14 cellular contexts compared by ENCODE assay signal in genomic region chr6:109738200-109738599, GRCh38. TPM values are rescaled to one million over a fixed set of nuclear protein-coding genes. Genes with fewer than 3 reads are reported as not detected.
A peak's percentile ranks its signal among the peaks of the same experiment; 100 is the strongest.
DNase-seq lines count a peak whose midpoint lies in the region; ATAC-seq and TF ChIP-seq lines count a peak whose summit lies in the region.
"Had no signal": no experiment of that assay in that cellular context is flagged by ENCODE, and none has a peak within 500 bp of the region (broad histone marks: within the 10 kb centered on the region; RNA-seq: fewer than 3 reads in every experiment).

No MANE protein-coding gene starts in this region.

- no peaks in the 10 kb centered on the region for H3K79me1 ChIP-seq in IMR-90 (ENCODE audit: low read depth in 1 of 2, low read length in 2 of 2)

- H2BK20ac ChIP-seq in IMR-90 (ENCODE audit: low read depth, low read length) = no peak overlapping the region

- peak overlapping the region; percentile 51; the same call in 1 of the 2 replicates for H3K23ac ChIP-seq in IMR-90 (ENCODE audit: low read depth, low read length)

- H3K4me3 Mint-ChIP-seq in mesothelial cell of epicardium = no peak overlapping the region
- H3K4me3 Mint-ChIP-seq: CD4-positive, alpha-beta memory T cell had no signal

- H3K36me3 ChIP-seq in IMR-90 (ENCODE audit: control insufficient read depth, insufficient read depth, low read length) = no peaks in the 10 kb centered on the region
- H3K36me3 ChIP-seq: BE2C had no signal

- no peak overlapping the region for H4K8ac ChIP-seq in IMR-90 (ENCODE audit: low read depth in 2 of 2, low read length in 2 of 2)

- peaks cover 11% of the 10 kb centered on the region for H3K9me3 Mint-ChIP-seq in mesothelial cell of epicardium

- H3K4me1 Mint-ChIP-seq in mesothelial cell of epicardium = peaks cover 26% of the 10 kb centered on the region
- H3K4me1 Mint-ChIP-seq: CD4-positive, alpha-beta memory T cell had no signal

- no peaks in the 10 kb centered on the region for H3K9me3 ChIP-seq in IMR-90 (ENCODE audit: control insufficient read depth, insufficient read depth, low read length)
- H3K9me3 ChIP-seq: BE2C had no signal

- TF ChIP-seq CTCF in IMR-90 (conservative IDR thresholded peaks at IDR 0.05; ENCODE audit: low read depth, low read length) = no peak
- TF ChIP-seq CTCF in mesothelial cell of epicardium (IDR thresholded peaks at IDR 0.05; ENCODE audit: unreplicated experiment) = no peak

- no peaks in the 10 kb centered on the region for H4K20me1 ChIP-seq in IMR-90 (ENCODE audit: insufficient read depth, low read length)

- H2BK120ac ChIP-seq in IMR-90 (ENCODE audit: low read depth, low read length) = peak overlapping the region; percentile 58; the same call in 1 of the 2 replicates

- no peak for TF ChIP-seq RAD21 in IMR-90 (IDR thresholded peaks at IDR 0.05; ENCODE audit: low read length)

- WGBS in IMR-90 (ENCODE audit: extremely low coverage in 2 of 2, insufficient read length in 1 of 2), 2 experiments = no CpG with 5 or more reads among the region's 1 CpG

- no peak overlapping the region for H4K91ac ChIP-seq in IMR-90 (ENCODE audit: insufficient read depth, low read depth, low read length)

- intact Hi-C loops in IMR-90 (cut with micrococcal nuclease) = no loop called here

- no peaks in the 10 kb centered on the region for H3K27me3 Mint-ChIP-seq in mesothelial cell of epicardium (ENCODE audit: low read depth)
- H3K27me3 Mint-ChIP-seq: CD4-positive, alpha-beta memory T cell had no signal

- no peak overlapping the region for H3K27ac ChIP-seq in IMR-90 (ENCODE audit: insufficient read depth, low read length)
- H3K27ac ChIP-seq: C4-2B had no signal

- no peak overlapping the region for H3K56ac ChIP-seq in IMR-90 (ENCODE audit: extremely low read depth, insufficient read depth, low read length)

- H2AFZ ChIP-seq in IMR-90 (replicated peaks; ENCODE audit: low read length, poor library complexity) = no peak overlapping the region

- H2AK5ac ChIP-seq in IMR-90 (ENCODE audit: low read depth, low read length) = no peak overlapping the region

- peak overlapping the region; percentile 36; the same call in 1 of the 2 replicates for H4K5ac ChIP-seq in IMR-90 (ENCODE audit: low read depth, low read length)

- H3K9me1 ChIP-seq in IMR-90 (ENCODE audit: insufficient read depth, low read length) = peaks cover 6% of the 10 kb centered on the region

- CTCF ChIA-PET in IMR-90 (lab: Yijun Ruan, JAX) = no interaction called here

- H3K4me2 ChIP-seq in IMR-90 (ENCODE audit: low read depth, low read length) = no peak overlapping the region

- no TSS peak for BruUV-seq in IMR-90 (replicated peaks; lab: Mats Ljungman, UMichigan)

- H3K4ac ChIP-seq in IMR-90 (ENCODE audit: low read depth, low read length) = no peak overlapping the region; the same call in 1 of the 2 replicates

- no peak overlapping the region for H3K9ac ChIP-seq in IMR-90 (ENCODE audit: low read depth, low read length)

- no peak overlapping the region for H3K4me3 ChIP-seq in IMR-90 (ENCODE audit: insufficient read depth, low read depth, low read length)

- TF ChIP-seq POLR2A in IMR-90 (IDR thresholded peaks at IDR 0.05; ENCODE audit: low read depth, low read length) = no peak

- peak overlapping the region; percentile 31 for H3K27ac Mint-ChIP-seq in mesothelial cell of epicardium

- peak; percentile 75 for ATAC-seq in IMR-90 (ENCODE audit: low read depth)
- no peak for ATAC-seq in HG02623 (IDR thresholded peaks at IDR 0.05; ENCODE audit: unreplicated experiment)
- no peak for ATAC-seq in GM21367 (IDR thresholded peaks at IDR 0.05; ENCODE audit: unreplicated experiment)
- ATAC-seq: HepG2 had no signal

- no peak overlapping the region for H3K14ac ChIP-seq in IMR-90 (replicated peaks; ENCODE audit: low read depth, low read length)

- H3K4me1 ChIP-seq in IMR-90 (ENCODE audit: control insufficient read depth, insufficient read depth, low read length) = peaks cover 11% of the 10 kb centered on the region
- H3K4me1 ChIP-seq: BE2C had no signal

- peak; percentile 16 for DNase-seq in EL
- DNase-seq in IMR-90 = peak; percentile 30
- DNase-seq in fibroblast of gingiva (ENCODE audit: low read depth) = peak; percentile 17
- no peak for DNase-seq in mesothelial cell of epicardium (ENCODE audit: low spot score in 2 of 2, unreplicated experiment in 2 of 2)
- DNase-seq in NCI-H2171 (lab: John Stamatoyannopoulos, UW) = no peak
- DNase-seq: BE2C; CD4-positive, alpha-beta memory T cell; DMS79; GDM1; H7 had no signal

- in situ Hi-C loops in IMR-90 (cut with MboI; ENCODE audit: low sequenced_read_pairs) = no loop called here

- dilution Hi-C loops in IMR-90 (cut with HindIII; ENCODE audit: low sequenced_read_pairs, unreplicated experiment) = no loop called here

- H3K18ac ChIP-seq in IMR-90 (ENCODE audit: low read depth, low read length) = no peak overlapping the region

- POLR2A ChIA-PET in IMR-90 (lab: Charles Lee; ENCODE audit: unreplicated experiment) = no interaction called here

- peaks cover 35% of the 10 kb centered on the region for H3K36me3 Mint-ChIP-seq in mesothelial cell of epicardium

- no peaks in the 10 kb centered on the region for H3K27me3 ChIP-seq in IMR-90 (ENCODE audit: control insufficient read depth, insufficient read depth, low read length)
- H3K27me3 ChIP-seq: BE2C had no signal

- H2BK15ac ChIP-seq in IMR-90 (ENCODE audit: low read depth, low read length) = no peak overlapping the region

- H2BK5ac ChIP-seq in IMR-90 (ENCODE audit: low read depth, low read length, poor library complexity, severe bottlenecking) = peak overlapping the region; percentile 53

- H2AK9ac ChIP-seq in IMR-90 (replicated peaks; ENCODE audit: low read depth, low read length, poor library complexity) = no peak overlapping the region

TF ChIP-seq in IMR-90, 13 proteins besides CTCF, POLR2A, EP300 and RAD21:
- TF ChIP-seq FOS (IDR thresholded peaks at IDR 0.05; ENCODE audit: low read depth, low read length) = no peak
- no peak for TF ChIP-seq MAFK (IDR thresholded peaks at IDR 0.05; ENCODE audit: low read depth, low read length)
- no peak for TF ChIP-seq USF2 (IDR thresholded peaks at IDR 0.05; ENCODE audit: low read depth, low read length)
- TF ChIP-seq RCOR1 (IDR thresholded peaks at IDR 0.05; ENCODE audit: insufficient replicate concordance, low read length) = no peak
- no peak for TF ChIP-seq BHLHE40 (IDR thresholded peaks at IDR 0.05; ENCODE audit: low read depth, low read length)
- TF ChIP-seq RFX5 (IDR thresholded peaks at IDR 0.05; ENCODE audit: low read depth, low read length) = no peak
- TF ChIP-seq CHD1 (IDR thresholded peaks at IDR 0.05; ENCODE audit: low read depth, low read length) = no peak
- TF ChIP-seq NFE2L2 (IDR thresholded peaks at IDR 0.05; ENCODE audit: low read depth, low read length) = no peak
- TF ChIP-seq CEBPB (IDR thresholded peaks at IDR 0.05; ENCODE audit: low read depth, low read length) = no peak
- no peak for TF ChIP-seq MAZ (IDR thresholded peaks at IDR 0.05; ENCODE audit: borderline replicate concordance, low read depth, low read length)
- TF ChIP-seq SMC3 (IDR thresholded peaks at IDR 0.05; ENCODE audit: low read depth, low read length) = no peak
- TF ChIP-seq MXI1 (IDR thresholded peaks at IDR 0.05; ENCODE audit: borderline replicate concordance, low read depth, low read length) = no peak
- TF ChIP-seq, protein P1, sequence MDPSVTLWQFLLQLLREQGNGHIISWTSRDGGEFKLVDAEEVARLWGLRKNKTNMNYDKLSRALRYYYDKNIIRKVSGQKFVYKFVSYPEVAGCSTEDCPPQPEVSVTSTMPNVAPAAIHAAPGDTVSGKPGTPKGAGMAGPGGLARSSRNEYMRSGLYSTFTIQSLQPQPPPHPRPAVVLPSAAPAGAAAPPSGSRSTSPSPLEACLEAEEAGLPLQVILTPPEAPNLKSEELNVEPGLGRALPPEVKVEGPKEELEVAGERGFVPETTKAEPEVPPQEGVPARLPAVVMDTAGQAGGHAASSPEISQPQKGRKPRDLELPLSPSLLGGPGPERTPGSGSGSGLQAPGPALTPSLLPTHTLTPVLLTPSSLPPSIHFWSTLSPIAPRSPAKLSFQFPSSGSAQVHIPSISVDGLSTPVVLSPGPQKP (IDR thresholded peaks at IDR 0.05; ENCODE audit: borderline replicate concordance, low read depth, low read length) = no peak

RNA-seq across cellular contexts. Expression of gene FIG4, which starts 47.1 kb away (rescaled TPM):
- total RNA-seq in IMR-90 (2012; rRNA removed) (15.4 and 19.7 TPM in 2 replicates), mesothelial cell of epicardium (23.3 to 28.3 TPM (median 24.5 TPM) in 3 replicates)
- 11.3 and 12.1 TPM in 2 replicates for polyA plus RNA-seq in IMR-90 (2012; rRNA removed)
- 3.4 and 4.7 TPM in 2 replicates for polyA plus RNA-seq in IMR-90 (2012; cell fraction: cytosol; rRNA removed)
- polyA plus RNA-seq in IMR-90 (2012; cell fraction: nucleus; rRNA removed; ENCODE audit: low replicate concordance) = 2.2 and 13.6 TPM in 2 replicates

RNA-seq across cellular contexts. Expression of gene AK9, which starts 47.2 kb away (rescaled TPM):
- total RNA-seq in IMR-90 (2012; rRNA removed) (1.8 and 2.2 TPM in 2 replicates), mesothelial cell of epicardium (6.7 to 7.8 TPM (median 7.3 TPM) in 3 replicates)
- 1.2 and 1.7 TPM in 2 replicates for polyA plus RNA-seq in IMR-90 (2012; rRNA removed)
- polyA plus RNA-seq in IMR-90 (2012; cell fraction: cytosol; rRNA removed) = 0.22 and 0.39 TPM in 2 replicates
- polyA plus RNA-seq in IMR-90 (2012; cell fraction: nucleus; rRNA removed; ENCODE audit: low replicate concordance) = 0.24 and 2.4 TPM in 2 replicates

Comparison
In these comparisons a context has a peak if more than half of its experiments do, and no peak if none do; other contexts are left out.
1. DNase-seq: peak in EL (single experiment), IMR-90 (single experiment) and fibroblast of gingiva (single experiment); none in mesothelial cell of epicardium (0 of 2) and NCI-H2171 (single experiment).